ENCODE assay signal across 34 cellular contexts in genomic region chr2:50711714-50712113, GRCh38.
"Had no signal": no experiment of that assay in that cellular context is flagged by ENCODE, and none has a peak within 500 bp of the region (broad histone marks: within the 10 kb centered on the region; RNA-seq: fewer than 3 reads in every experiment).

No MANE protein-coding gene starts in this region.

- H3K27me3 ChIP-seq: MG63 had no signal

- H3K4me3 ChIP-seq: MG63 had no signal

- H3K9me3 ChIP-seq: MG63 had no signal

- H3K36me3 ChIP-seq: MG63 had no signal

- DNase-seq: Karpas-422, Kasumi-1, MG63, MM.1S, MV-4-11, NCI-H1048, NCI-H1092, NCI-H1092 treated with DMSO at 0.1 percent for 48 hours, NCI-H1105, NCI-H1105 treated with DMSO at 0.1 percent for 48 hours, NCI-H1417, NCI-H1417 treated with DMSO at 0.1 percent for 48 hours, NCI-H1436, NCI-H1436 treated with DMSO at 0.1 percent for 48 hours, NCI-H146, NCI-H1694, NCI-H1694 treated with DMSO at 0.1 percent for 48 hours, NCI-H187, NCI-H187 treated with DMSO at 0.1 percent for 48 hours, NCI-H1930, NCI-H2029, NCI-H2029 treated with DMSO at 0.1 percent for 48 hours, NCI-H2081, NCI-H2081 treated with DMSO at 0.1 percent for 48 hours, NCI-H2107, NCI-H2171, NCI-H2171 treated with DMSO at 0.1 percent for 48 hours, NCI-H2227 treated with DMSO at 0.1 percent for 48 hours, NCI-H226, NCI-H345, NCI-H446, NCI-H446 treated with DMSO at 0.1 percent for 48 hours, NCI-H510A, NCI-H510A treated with DMSO at 0.1 percent for 48 hours had no signal
